In genomic region chrX:47321386-47321785, GRCh38 we compare ENCODE assay signal across 1 cellular context.
TF ChIP-seq lines count a peak whose summit lies in the region.

No MANE protein-coding gene starts in this region.

TF ChIP-seq in K562, 482 proteins besides CTCF, POLR2A, EP300 and RAD21 (continued from another document and continues in another):
- TF ChIP-seq CTCFL (IDR thresholded peaks at IDR 0.05; ENCODE audit: borderline replicate concordance, insufficient read depth, low read depth, low read length, poor library complexity, severe bottlenecking) (no peak), KAT2B (IDR thresholded peaks at IDR 0.05; ENCODE audit: low read depth, low read length) (no peak), SPI1 (IDR thresholded peaks at IDR 0.05; ENCODE audit: borderline replicate concordance, low read depth, low read length) (no peak), ELF1 (tag; IDR thresholded peaks at IDR 0.05) (no peak), TFE3 (CRISPR knock-in tag; IDR thresholded peaks at IDR 0.05) (no peak), FOXK1 (CRISPR knock-in tag; IDR thresholded peaks at IDR 0.05; ENCODE audit: borderline replicate concordance) (no peak), ATF2 (CRISPR knock-in tag; IDR thresholded peaks at IDR 0.05) (no peak), XRCC3 (IDR thresholded peaks at IDR 0.05) (no peak), ATF1 (CRISPR knock-in tag; IDR thresholded peaks at IDR 0.05) (no peak), ATF1 (tag; IDR thresholded peaks at IDR 0.05) (peak; percentile 36; the same call in 1 of the 2 replicates), ZBTB1 (CRISPR knock-in tag; IDR thresholded peaks at IDR 0.05; ENCODE audit: borderline replicate concordance, low read depth) (no peak), CREM (IDR thresholded peaks at IDR 0.05; ENCODE audit: low read depth) (peak; percentile 61), FOXO4 (CRISPR knock-in tag; IDR thresholded peaks at IDR 0.05) (no peak), HEY1 (CRISPR knock-in tag; IDR thresholded peaks at IDR 0.05; ENCODE audit: borderline replicate concordance) (no peak), CXXC5 (CRISPR knock-in tag; IDR thresholded peaks at IDR 0.05) (no peak), CCAR2 (IDR thresholded peaks at IDR 0.05; ENCODE audit: low read depth, low read length) (no peak), KHSRP (IDR thresholded peaks at IDR 0.05) (no peak), ZKSCAN3 (CRISPR knock-in tag; IDR thresholded peaks at IDR 0.05) (no peak), FOXA3 (CRISPR knock-in tag; conservative IDR thresholded peaks at IDR 0.05 in 1 of 2, IDR thresholded peaks at IDR 0.05 in 1 of 2) (no peak), U2AF2 (optimal IDR thresholded peaks at IDR 0.05; ENCODE audit: low read depth, low read length) (no peak), THAP12 (CRISPR knock-in tag; IDR thresholded peaks at IDR 0.05) (no peak), BRF2 (IDR thresholded peaks at IDR 0.05; ENCODE audit: borderline replicate concordance, insufficient read depth, insufficient read length) (no peak), CREB1 (IDR thresholded peaks at IDR 0.05) (peak; percentile 14; the same call in 1 of the 2 replicates), CREB1 (CRISPR knock-in tag; IDR thresholded peaks at IDR 0.05) (no peak), C11orf30 (IDR thresholded peaks at IDR 0.05; ENCODE audit: low read depth) (no peak), XRCC5 (IDR thresholded peaks at IDR 0.05; ENCODE audit: low read depth, low read length) (no peak), SNRNP70 (optimal IDR thresholded peaks at IDR 0.05; ENCODE audit: low read depth, low read length) (no peak), NFE2 (IDR thresholded peaks at IDR 0.05; ENCODE audit: low read depth) (no peak), ZNF347 (CRISPR knock-in tag; IDR thresholded peaks at IDR 0.05; ENCODE audit: low read depth) (no peak), MTF1 (CRISPR knock-in tag; IDR thresholded peaks at IDR 0.05; ENCODE audit: borderline replicate concordance) (no peak), ZNF778 (CRISPR knock-in tag; IDR thresholded peaks at IDR 0.05) (no peak), NR2C1 (IDR thresholded peaks at IDR 0.05) (0 out of 2 replicates have a peak, but pooled peaks have one; percentile 30), NR2C1 (tag; IDR thresholded peaks at IDR 0.05) (no peak; the same call in 1 of the 2 replicates), FOXJ2 (tag; IDR thresholded peaks at IDR 0.05) (no peak), GTF2E2 (tag; IDR thresholded peaks at IDR 0.05) (no peak), ERF (CRISPR knock-in tag; IDR thresholded peaks at IDR 0.05) (no peak), TFAP4 (CRISPR knock-in tag; IDR thresholded peaks at IDR 0.05; ENCODE audit: borderline replicate concordance) (no peak), SETDB1 (IDR thresholded peaks at IDR 0.05; ENCODE audit: low read length) (no peak), RBM39 (optimal IDR thresholded peaks at IDR 0.05; ENCODE audit: low read depth, low read length) (no peak), RNF219 (CRISPR knock-in tag; IDR thresholded peaks at IDR 0.05) (no peak), SRSF1 (IDR thresholded peaks at IDR 0.05; ENCODE audit: low read depth, low read length) (no peak), SIRT6 (IDR thresholded peaks at IDR 0.05; ENCODE audit: low read depth, low read length) (no peak), CREBBP (IDR thresholded peaks at IDR 0.05; ENCODE audit: low read depth, low read length) (no peak), ZNF12 (CRISPR knock-in tag; IDR thresholded peaks at IDR 0.05) (peak; percentile 92), BACH1 (tag; IDR thresholded peaks at IDR 0.05) (no peak), ZNF77 (CRISPR knock-in tag; IDR thresholded peaks at IDR 0.05) (no peak), STAT6 (CRISPR knock-in tag; IDR thresholded peaks at IDR 0.05) (no peak), SMARCA4 (IDR thresholded peaks at IDR 0.05) (no peak), SUPT5H (IDR thresholded peaks at IDR 0.05) (no peak), KDM2B (CRISPR knock-in tag; IDR thresholded peaks at IDR 0.05) (no peak), SREBF1 (IDR thresholded peaks at IDR 0.05; ENCODE audit: borderline replicate concordance, low read depth, low read length) (no peak), BRD9 (IDR thresholded peaks at IDR 0.05; ENCODE audit: low read depth, partially characterized antibody) (no peak), CHD2 (IDR thresholded peaks at IDR 0.05; ENCODE audit: low read depth, low read length) (no peak), STAG1 (CRISPR knock-in tag; IDR thresholded peaks at IDR 0.05; ENCODE audit: borderline replicate concordance) (no peak), SMC3 (conservative IDR thresholded peaks at IDR 0.05; ENCODE audit: insufficient read depth, low read depth, low read length) (no peak)
